24 cellular contexts compared by ENCODE assay signal in the genomic region with DNA sequence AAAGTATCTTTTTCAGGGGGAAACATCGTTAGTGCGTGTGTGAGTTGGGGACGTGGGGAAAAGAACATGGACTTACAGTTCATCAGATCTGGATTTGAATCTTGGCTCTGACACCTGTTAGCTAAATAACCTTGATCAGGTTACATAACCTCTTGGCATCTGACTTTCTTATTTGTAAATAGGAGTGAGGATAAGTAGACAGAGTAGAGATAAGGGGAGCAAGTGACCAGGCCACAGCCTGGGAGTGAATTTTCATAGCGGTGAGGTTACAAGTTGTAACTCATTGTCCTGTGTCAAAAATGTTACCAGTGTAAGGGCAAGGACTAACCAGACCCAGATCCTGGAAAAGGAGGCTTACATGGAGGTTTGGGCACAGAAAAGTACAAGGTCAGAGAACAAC.
"Had no signal": no experiment of that assay in that cellular context is flagged by ENCODE, and none has a peak within 500 bp of the region (broad histone marks: within the 10 kb centered on the region; RNA-seq: fewer than 3 reads in every experiment).

No MANE protein-coding gene starts in this region.

- H3K9me3 ChIP-seq: esophagus squamous epithelium, heart right ventricle, ovary, psoas muscle, spleen, thoracic aorta, tibial nerve, upper lobe of left lung had no signal

- DNase-seq: cortex of kidney; effector memory CD8-positive, alpha-beta T cell; erythroblast; esophagus squamous epithelium; foreskin melanocyte; glutamatergic neuron; heart right ventricle; natural killer cell; occipital lobe; ovary; posterior cingulate gyrus; psoas muscle; right cardiac atrium; spleen; stimulated activated CD4-positive, alpha-beta T cell treated with anti-CD3 and anti-CD28 coated beads, Interleukin-2, amount 100 ng/mL, for 48 hours; stimulated activated naive B cell treated with anti-CD40 and anti-IgM and Interleukin-4, amounts not matched to agents 10 μg/mL and 1 μg/mL and 100 μg/mL, for 72 hours; upper lobe of left lung had no signal

- H3K27ac ChIP-seq: esophagus squamous epithelium, heart right ventricle, ovary, psoas muscle, skin epidermis, spleen, thoracic aorta, tibial nerve, upper lobe of left lung had no signal

- H3K4me1 ChIP-seq: esophagus squamous epithelium, heart right ventricle, psoas muscle, spleen, tibial nerve, upper lobe of left lung had no signal

- H3K36me3 ChIP-seq: esophagus squamous epithelium, heart right ventricle, ovary, spleen, thoracic aorta, tibial nerve, upper lobe of left lung had no signal

- H3K4me3 ChIP-seq: esophagus squamous epithelium, heart right ventricle, lung, ovary, psoas muscle, skin epidermis, spleen, thoracic aorta, tibial nerve, upper lobe of left lung had no signal

- ATAC-seq: effector memory CD8-positive, alpha-beta T cell; heart right ventricle; natural killer cell; psoas muscle; right cardiac atrium; stimulated activated naive B cell treated with anti-CD40 and anti-IgM and Interleukin-4, amounts not matched to agents 10 μg/mL and 1 μg/mL and 100 μg/mL, for 72 hours had no signal

- FAIRE-seq: endometrium, keratinocyte, urothelium cell line had no signal

- H3K27me3 ChIP-seq: esophagus squamous epithelium, heart right ventricle, ovary, spleen, tibial nerve, upper lobe of left lung had no signal
